Comparison of ENCODE assay signal across 8 cellular contexts in the genomic region with DNA sequence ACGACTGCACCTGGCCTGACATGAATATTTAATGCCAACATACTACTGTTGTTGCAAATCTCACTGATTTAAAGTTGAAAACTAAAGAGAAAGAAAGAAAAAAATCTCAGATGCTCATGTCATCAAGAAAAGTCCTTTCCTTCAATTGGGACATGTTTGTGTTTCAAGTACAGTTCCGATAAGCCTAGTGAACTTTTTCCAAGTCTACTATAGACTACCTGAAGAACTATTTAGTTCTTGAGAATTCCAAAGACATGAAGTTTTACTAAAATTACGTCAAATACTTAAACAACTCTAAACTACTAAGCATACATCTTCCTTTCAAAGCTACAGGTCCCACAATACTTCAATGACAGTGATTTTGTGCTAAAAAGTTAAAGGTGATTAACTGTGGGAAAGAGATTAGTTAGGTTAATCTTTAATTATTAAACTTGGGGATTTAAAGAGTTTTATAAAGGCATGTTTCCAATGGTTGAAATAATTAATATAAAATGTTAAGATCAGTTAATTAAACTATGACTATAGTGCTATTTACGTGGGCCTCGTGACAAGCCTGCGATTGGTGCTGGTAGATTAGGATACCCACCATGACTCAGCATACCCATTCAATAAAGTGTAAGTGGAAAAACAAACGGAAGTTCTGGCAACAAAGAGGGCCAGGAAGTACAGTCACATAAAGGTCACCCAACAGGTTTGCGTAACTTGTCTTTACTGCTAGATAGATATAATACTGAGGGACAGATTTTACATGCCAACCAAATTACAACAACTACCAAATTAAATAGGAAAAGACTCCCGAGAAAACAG. TPM values are rescaled to one million over a fixed set of nuclear protein-coding genes. Genes with fewer than 3 reads are reported as not detected.
DNase-seq lines count a peak whose midpoint lies in the region; ATAC-seq and TF ChIP-seq lines count a peak whose summit lies in the region.

No MANE protein-coding gene starts in this region.

- intact Hi-C loops in right lobe of liver (cut with DNase I) = loop anchor here in 1 of 2 donors (10.0 kb wide), 1 partner anchor 167 kb away; no protein-coding TSS in a partner anchor

- H3K4me1 ChIP-seq in right lobe of liver = peaks cover 0 to 21% (median 0%) of the 10 kb centered on the region in 4 donors

- H3K27me3 Mint-ChIP-seq in effector memory CD8-positive, alpha-beta T cell = peaks cover 8 to 20% of the 10 kb centered on the region in 2 donors

- TF ChIP-seq POLR2A in right lobe of liver (IDR thresholded peaks at IDR 0.05) = no peak

- no peaks in the 10 kb centered on the region for H3K27me3 ChIP-seq in right lobe of liver

- no peak for TF ChIP-seq CTCF in LNCaP clone FGC (IDR thresholded peaks at IDR 0.05; ENCODE audit: control insufficient read depth, extremely low read depth, insufficient read depth)
- TF ChIP-seq CTCF in astrocyte of the spinal cord (IDR thresholded peaks at IDR 0.05; ENCODE audit: low read depth, low read length) = no peak
- TF ChIP-seq CTCF in right lobe of liver (IDR thresholded peaks at IDR 0.05) = no peak

- 24% methylated on average over 9 of the region's 9 CpGs for WGBS in right lobe of liver (ENCODE audit: insufficient coverage, low coverage, low lambda C conversion rate, missing lambda C conversion rate)

- H3K4me3 ChIP-seq in LNCaP clone FGC (ENCODE audit: low read depth, low read length) = no peak overlapping the region
- no peak overlapping the region for H3K4me3 ChIP-seq in astrocyte of the spinal cord (ENCODE audit: low read depth, low read length)
- H3K4me3 ChIP-seq in right lobe of liver = no peak overlapping the region

- peak overlapping the region; percentile 46 to 80 (median 65) for H3K27ac ChIP-seq in right lobe of liver

- no peak overlapping the region for H3K27ac Mint-ChIP-seq in effector memory CD8-positive, alpha-beta T cell

- in situ Hi-C loops in astrocyte of the spinal cord (cut with HindIII; ENCODE audit: low sequenced_read_pairs) = no loop called here

- no peaks in the 10 kb centered on the region for H3K9me3 Mint-ChIP-seq in effector memory CD8-positive, alpha-beta T cell

- no peaks in the 10 kb centered on the region for H3K9me3 ChIP-seq in right lobe of liver

- ATAC-seq in right lobe of liver = peak; percentile 86 to 95 (median 90)
- ATAC-seq in effector memory CD8-positive, alpha-beta T cell (replicated peaks) = no peak

- H3K4me1 Mint-ChIP-seq in effector memory CD8-positive, alpha-beta T cell (ENCODE audit: low read depth in 2 of 2) = no peaks in the 10 kb centered on the region

- DNase-seq in CD1c-positive myeloid dendritic cell (ENCODE audit: extremely low spot score) (peak; percentile 38), LNCaP clone FGC (ENCODE audit: low read depth) (peak; percentile 89), astrocyte of the spinal cord (ENCODE audit: low read depth, low spot score) (peak; percentile 75), right lobe of liver (peak in 2 of 3 donors; percentile 39 to 60), dedifferentiated amniotic fluid mesenchymal stem cell (ENCODE audit: extremely low spot score) (no peak), superior temporal gyrus (ENCODE audit: extremely low spot score) (no peak)
- DNase-seq in effector memory CD8-positive, alpha-beta T cell = no peak
- no peak for DNase-seq in stimulated activated CD4-positive, alpha-beta T cell treated with anti-CD3 and anti-CD28 coated beads, Interleukin-4, amount 100 ng/mL, for 1 hour

- H3K36me3 ChIP-seq in right lobe of liver = peaks cover 0 to 2% (median 0%) of the 10 kb centered on the region in 4 donors

- H3K36me3 Mint-ChIP-seq in effector memory CD8-positive, alpha-beta T cell (ENCODE audit: insufficient read depth) = no peaks in the 10 kb centered on the region

- no peak overlapping the region for H3K4me3 Mint-ChIP-seq in effector memory CD8-positive, alpha-beta T cell

RNA-seq across cellular contexts. Expression of a gene that starts 55.5 kb away (rescaled TPM):
- total RNA-seq in right lobe of liver = 10 to 100 TPM; 34.6 to 52.8 (median 40.8) TPM

RNA-seq across cellular contexts. Expression of a gene that starts 55.9 kb away (rescaled TPM):
- 10 to 100 TPM; 13.0 to 55.1 (median 34.4) TPM for total RNA-seq in right lobe of liver

Comparison
In these comparisons a context has a peak if more than half of its experiments do, and no peak if none do; other contexts are left out.
1. DNase-seq: peak in CD1c-positive myeloid dendritic cell (single experiment), LNCaP clone FGC (single experiment), astrocyte of the spinal cord (single experiment) and right lobe of liver (2 of 3); none in dedifferentiated amniotic fluid mesenchymal stem cell (single experiment), effector memory CD8-positive, alpha-beta T cell (0 of 3), superior temporal gyrus (single experiment) and stimulated activated CD4-positive, alpha-beta T cell treated with anti-CD3 and anti-CD28 coated beads, Interleukin-4, amount 100 ng/mL, for 1 hour (single experiment).